ENCODE assay signal across 15 cellular contexts in the genomic region with DNA sequence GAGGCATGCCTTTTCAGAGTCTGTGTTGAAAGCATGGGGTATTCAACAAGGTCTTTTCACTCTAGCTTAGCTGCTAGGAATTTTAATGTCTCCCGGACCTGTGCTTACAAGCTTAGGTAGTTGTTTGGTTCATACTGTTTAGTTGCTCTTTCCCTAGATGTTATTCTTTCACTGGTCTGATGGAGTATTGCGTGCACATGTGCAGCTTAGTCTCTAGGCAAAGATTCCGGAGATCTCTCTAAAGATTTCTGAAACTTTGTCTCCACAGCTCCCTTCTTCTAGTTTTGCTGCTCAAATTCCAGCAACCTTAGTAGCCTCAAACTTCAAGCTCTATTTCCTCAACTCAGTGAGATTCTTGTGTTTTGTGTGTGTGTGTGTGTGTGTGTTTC. TPM values are rescaled to one million over a fixed set of nuclear protein-coding genes. Genes with fewer than 3 reads are reported as not detected.
DNase-seq lines count a peak whose midpoint lies in the region; ATAC-seq and TF ChIP-seq lines count a peak whose summit lies in the region.
"Had no signal": no experiment of that assay in that cellular context is flagged by ENCODE, and none has a peak within 500 bp of the region (broad histone marks: within the 10 kb centered on the region; RNA-seq: fewer than 3 reads in every experiment).

No MANE protein-coding gene starts in this region.

- peaks cover 15% of the 10 kb centered on the region for H3K36me3 Mint-ChIP-seq in osteocyte (ENCODE audit: unreplicated experiment)
- H3K36me3 Mint-ChIP-seq in activated CD4-positive, alpha-beta memory T cell treated with anti-CD3 and anti-CD28 coated beads for 36 hours, result peaks cover 15% of the 10 kb centered on the region

- peaks cover 23% of the 10 kb centered on the region for H3K4me1 ChIP-seq in HUES48 (ENCODE audit: control insufficient read depth, insufficient read depth, low read length)

- H3K4me3 ChIP-seq in HUES48 (ENCODE audit: low read depth, low read length) (no peak overlapping the region), astrocyte of the spinal cord (ENCODE audit: low read depth, low read length) (no peak overlapping the region)
- H3K4me3 ChIP-seq: PC-9 had no signal

- no peaks in the 10 kb centered on the region for H3K36me3 ChIP-seq in HUES48 (ENCODE audit: control insufficient read depth, insufficient read depth, low read length)

- H3K27me3 Mint-ChIP-seq in osteocyte (ENCODE audit: unreplicated experiment), result no peaks in the 10 kb centered on the region
- no peaks in the 10 kb centered on the region for H3K27me3 Mint-ChIP-seq in activated CD4-positive, alpha-beta memory T cell treated with anti-CD3 and anti-CD28 coated beads for 36 hours
- H3K27me3 Mint-ChIP-seq: activated naive CD4-positive, alpha-beta T cell treated with anti-CD3 and anti-CD28 coated beads, Interleukin-2, amount 10 ng/mL, durations not matched to agents 7 days and 5 days; naive thymus-derived CD4-positive, alpha-beta T cell had no signal

- no peak overlapping the region for H3K4me3 Mint-ChIP-seq in osteocyte (ENCODE audit: unreplicated experiment)
- no peak overlapping the region for H3K4me3 Mint-ChIP-seq in activated CD4-positive, alpha-beta memory T cell treated with anti-CD3 and anti-CD28 coated beads for 36 hours
- H3K4me3 Mint-ChIP-seq: activated naive CD4-positive, alpha-beta T cell treated with anti-CD3 and anti-CD28 coated beads, Interleukin-2, amount 10 ng/mL, durations not matched to agents 7 days and 5 days had no signal

- H3K9me3 ChIP-seq in HUES48 (ENCODE audit: control insufficient read depth, insufficient read depth, low read length), result no peaks in the 10 kb centered on the region

- peak overlapping the region; percentile 27 for H3K27ac ChIP-seq in HUES48 (ENCODE audit: low read depth, low read length)
- H3K27ac ChIP-seq: PC-9 had no signal

- DNase-seq in AG08396 (ENCODE audit: low spot score) (peak; percentile 15), astrocyte of the spinal cord (ENCODE audit: low read depth, low spot score) (peak; percentile 41), osteocyte (ENCODE audit: extremely low spot score, unreplicated experiment) (no peak), DMS53 (lab: John Stamatoyannopoulos, UW) (no peak)
- DNase-seq in activated CD4-positive, alpha-beta memory T cell treated with anti-CD3 and anti-CD28 coated beads for 36 hours, result no peak
- DNase-seq in activated CD8-positive, alpha-beta memory T cell treated with anti-CD3 and anti-CD28 coated beads, Interleukin-2, amount 50 U/mL, for 4 hours, result no peak
- DNase-seq: activated CD8-positive, alpha-beta memory T cell treated with anti-CD3 and anti-CD28 coated beads for 24 hours; activated naive CD4-positive, alpha-beta T cell treated with anti-CD3 and anti-CD28 coated beads, Interleukin-2, amount 10 ng/mL, durations not matched to agents 7 days and 5 days; cortex of kidney; GDM1; left cardiac atrium; naive thymus-derived CD4-positive, alpha-beta T cell; PC-9 had no signal

- H3K27me3 ChIP-seq in HUES48 (ENCODE audit: control insufficient read depth, insufficient read depth, low read length), result no peaks in the 10 kb centered on the region

- peak overlapping the region; percentile 25 for H3K27ac Mint-ChIP-seq in osteocyte (ENCODE audit: unreplicated experiment)
- H3K27ac Mint-ChIP-seq in activated CD4-positive, alpha-beta memory T cell treated with anti-CD3 and anti-CD28 coated beads for 36 hours, result no peak overlapping the region
- H3K27ac Mint-ChIP-seq: activated naive CD4-positive, alpha-beta T cell treated with anti-CD3 and anti-CD28 coated beads, Interleukin-2, amount 10 ng/mL, durations not matched to agents 7 days and 5 days had no signal

- CTCF ChIA-PET in activated CD4-positive, alpha-beta memory T cell treated with anti-CD3 and anti-CD28 coated beads for 36 hours (lab: Charles Lee), result interaction anchor here (1.4 kb wide), 1 partner anchor 47 kb away, joined by 3 read pairs; no protein-coding TSS in a partner anchor

- H3K9me3 Mint-ChIP-seq in osteocyte (ENCODE audit: unreplicated experiment), result peaks cover 29% of the 10 kb centered on the region
- H3K9me3 Mint-ChIP-seq in activated CD4-positive, alpha-beta memory T cell treated with anti-CD3 and anti-CD28 coated beads for 36 hours, result peaks cover 30% of the 10 kb centered on the region

- intact Hi-C loops in activated CD4-positive, alpha-beta memory T cell treated with anti-CD3 and anti-CD28 coated beads for 36 hours (cut with micrococcal nuclease), result no loop called here

- no peak overlapping the region for H3K9ac ChIP-seq in HUES48 (ENCODE audit: low read depth, low read length)

- H3K4me1 Mint-ChIP-seq in osteocyte (ENCODE audit: unreplicated experiment), result peaks cover 67% of the 10 kb centered on the region
- peaks cover 35% of the 10 kb centered on the region for H3K4me1 Mint-ChIP-seq in activated CD4-positive, alpha-beta memory T cell treated with anti-CD3 and anti-CD28 coated beads for 36 hours (ENCODE audit: low read depth)

- ATAC-seq in HG02623 (IDR thresholded peaks at IDR 0.05; ENCODE audit: unreplicated experiment), result no peak
- ATAC-seq: left cardiac atrium; naive thymus-derived CD4-positive, alpha-beta T cell had no signal

- TF ChIP-seq CTCF in astrocyte of the spinal cord (IDR thresholded peaks at IDR 0.05; ENCODE audit: low read depth, low read length) (no peak), osteocyte (IDR thresholded peaks at IDR 0.05) (no peak)

- POLR2A ChIA-PET in activated CD4-positive, alpha-beta memory T cell treated with anti-CD3 and anti-CD28 coated beads for 36 hours (lab: Charles Lee), result no interaction called here

- in situ Hi-C loops in astrocyte of the spinal cord (cut with HindIII; ENCODE audit: low sequenced_read_pairs), result no loop called here

RNA-seq across cellular contexts. Expression of gene SOCS5, which starts 18.6 kb away (rescaled TPM):
- 23.4 and 24.1 TPM in 2 replicates for total RNA-seq in osteocyte
- total RNA-seq in activated CD4-positive, alpha-beta memory T cell treated with anti-CD3 and anti-CD28 coated beads for 36 hours, result 1 to 10 TPM; 5.8 TPM

Comparison
In these comparisons a context has a peak if more than half of its experiments do, and no peak if none do; other contexts are left out.
1. DNase-seq: peak in AG08396 (single experiment) and astrocyte of the spinal cord (single experiment); none in osteocyte (single experiment), DMS53 (single experiment), activated CD4-positive, alpha-beta memory T cell treated with anti-CD3 and anti-CD28 coated beads for 36 hours (single experiment) and activated CD8-positive, alpha-beta memory T cell treated with anti-CD3 and anti-CD28 coated beads, Interleukin-2, amount 50 U/mL, for 4 hours (single experiment).